ENCODE assay signal across 16 cellular contexts in the genomic region with DNA sequence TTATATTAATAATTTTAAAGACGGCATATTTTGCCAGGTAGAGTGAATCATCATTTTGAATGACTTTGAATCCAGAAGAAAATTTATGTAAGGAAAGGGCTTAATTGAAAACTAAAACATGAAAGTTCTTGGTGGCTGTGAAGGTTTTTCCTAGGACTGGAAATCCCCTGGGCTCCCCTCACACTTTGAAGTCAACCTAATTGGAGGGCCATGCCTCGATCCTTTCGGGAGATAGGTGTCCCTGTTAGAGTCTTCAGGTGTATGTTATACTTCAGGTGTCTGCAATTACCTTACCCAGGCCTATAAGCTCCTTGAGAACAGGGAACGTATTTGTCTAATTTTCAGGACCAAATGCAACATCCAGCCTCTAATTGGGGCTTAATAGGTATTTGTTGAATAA.
DNase-seq lines count a peak whose midpoint lies in the region; ATAC-seq and TF ChIP-seq lines count a peak whose summit lies in the region.
"Had no signal": no experiment of that assay in that cellular context is flagged by ENCODE, and none has a peak within 500 bp of the region (broad histone marks: within the 10 kb centered on the region; RNA-seq: fewer than 3 reads in every experiment).

No MANE protein-coding gene starts in this region.

- no peak overlapping the region for H3K4me3 Mint-ChIP-seq in activated CD4-positive, alpha-beta T cell treated with anti-CD3 and anti-CD28 coated beads for 36 hours
- H3K4me3 Mint-ChIP-seq in activated naive CD8-positive, alpha-beta T cell treated with anti-CD3 and anti-CD28 coated beads for 36 hours: no peak overlapping the region
- no peak overlapping the region for H3K4me3 Mint-ChIP-seq in natural killer cell

- 73 to 78% methylated on average over 4 of the region's 4 CpGs for WGBS in GM23248 (ENCODE audit: low coverage in 1 of 2, low lambda C conversion rate in 2 of 2, missing lambda C conversion rate in 2 of 2), 2 experiments

- no peak overlapping the region for H3K4me3 ChIP-seq in GM23248
- H3K4me3 ChIP-seq: K562, pancreas, tibial artery had no signal

- no peaks in the 10 kb centered on the region for H3K27me3 Mint-ChIP-seq in activated CD4-positive, alpha-beta T cell treated with anti-CD3 and anti-CD28 coated beads for 36 hours
- no peaks in the 10 kb centered on the region for H3K27me3 Mint-ChIP-seq in activated naive CD8-positive, alpha-beta T cell treated with anti-CD3 and anti-CD28 coated beads for 36 hours
- no peaks in the 10 kb centered on the region for H3K27me3 Mint-ChIP-seq in natural killer cell (ENCODE audit: low read depth in 2 of 2)

- H2AFZ ChIP-seq in GM23248: no peak overlapping the region

- peaks cover 2% of the 10 kb centered on the region for H3K9me3 Mint-ChIP-seq in activated CD4-positive, alpha-beta T cell treated with anti-CD3 and anti-CD28 coated beads for 36 hours (ENCODE audit: low read depth)
- peaks cover 12% of the 10 kb centered on the region for H3K9me3 Mint-ChIP-seq in activated naive CD8-positive, alpha-beta T cell treated with anti-CD3 and anti-CD28 coated beads for 36 hours
- H3K9me3 Mint-ChIP-seq in natural killer cell: no peaks in the 10 kb centered on the region

- in situ Hi-C loops in GM23248 (cut with MboI): no loop called here

- TF ChIP-seq CTCF in natural killer cell (IDR thresholded peaks at IDR 0.05): no peak

- H3K27ac Mint-ChIP-seq in activated CD4-positive, alpha-beta T cell treated with anti-CD3 and anti-CD28 coated beads for 36 hours: peak overlapping the region; percentile 9
- H3K27ac Mint-ChIP-seq in activated naive CD8-positive, alpha-beta T cell treated with anti-CD3 and anti-CD28 coated beads for 36 hours: peak overlapping the region; percentile 98
- peak overlapping the region; percentile 98 to 100 for H3K27ac Mint-ChIP-seq in natural killer cell

- DNase-seq in activated CD4-positive, alpha-beta T cell treated with anti-CD3 and anti-CD28 coated beads for 36 hours: no peak
- DNase-seq in activated CD4-positive, alpha-beta T cell treated with anti-CD3 and anti-CD28 coated beads for 4 hours: no peak
- DNase-seq in activated naive CD8-positive, alpha-beta T cell treated with anti-CD3 and anti-CD28 coated beads for 36 hours: no peak
- DNase-seq in natural killer cell (no peak), GM23248 (no peak), Ammon's horn (ENCODE audit: low spot score) (no peak)
- DNase-seq: 8988T, cerebellar nuclear complex, NCI-H1092, NCI-H526 treated with DMSO at 0.1 percent for 48 hours, pancreas, tibial artery had no signal

- no peaks in the 10 kb centered on the region for H3K36me3 ChIP-seq in KOPT-K1 (ENCODE audit: insufficient read depth, low read length)
- no peaks in the 10 kb centered on the region for H3K36me3 ChIP-seq in GM23248 (ENCODE audit: low read depth)
- H3K36me3 ChIP-seq: pancreas, tibial artery had no signal

- H4K20me1 ChIP-seq in GM23248 (ENCODE audit: insufficient read depth): no peaks in the 10 kb centered on the region

- H3K27ac ChIP-seq in KOPT-K1 (ENCODE audit: low read depth, low read length, poor library complexity, severe bottlenecking) (peak overlapping the region; percentile 99), GM23248 (no peak overlapping the region)
- H3K27ac ChIP-seq: pancreas, tibial artery had no signal

- POLR2A ChIA-PET in activated CD4-positive, alpha-beta T cell treated with anti-CD3 and anti-CD28 coated beads for 36 hours (lab: Charles Lee): no interaction called here

- peaks cover 28% of the 10 kb centered on the region for H3K4me1 ChIP-seq in GM23248 (ENCODE audit: insufficient read depth)
- H3K4me1 ChIP-seq: pancreas had no signal

- H3K9ac ChIP-seq in GM23248: no peak overlapping the region

- no peaks in the 10 kb centered on the region for H3K9me3 ChIP-seq in KOPT-K1 (ENCODE audit: insufficient read depth, low read length, poor library complexity, severe bottlenecking)
- no peaks in the 10 kb centered on the region for H3K9me3 ChIP-seq in GM23248 (ENCODE audit: low read depth)
- H3K9me3 ChIP-seq: pancreas, tibial artery had no signal

- peaks cover 11% of the 10 kb centered on the region for H3F3A ChIP-seq in GM23248 (ENCODE audit: insufficient read depth)

- CTCF ChIA-PET in activated CD4-positive, alpha-beta T cell treated with anti-CD3 and anti-CD28 coated beads for 36 hours (lab: Charles Lee): interaction anchor here (0.7 to 2.5 kb wide), 5 partner anchors 13 to 133 kb away, joined by 3 to 7 read pairs (median 4); no protein-coding TSS in a partner anchor

- H3K4me2 ChIP-seq in GM23248 (ENCODE audit: unreplicated experiment): no peak overlapping the region

- H3K36me3 Mint-ChIP-seq in activated CD4-positive, alpha-beta T cell treated with anti-CD3 and anti-CD28 coated beads for 36 hours (ENCODE audit: low read depth): peaks cover 3% of the 10 kb centered on the region
- peaks cover 18% of the 10 kb centered on the region for H3K36me3 Mint-ChIP-seq in activated naive CD8-positive, alpha-beta T cell treated with anti-CD3 and anti-CD28 coated beads for 36 hours
- H3K36me3 Mint-ChIP-seq in natural killer cell: no peaks in the 10 kb centered on the region

- intact Hi-C loops in activated CD4-positive, alpha-beta T cell treated with anti-CD3 and anti-CD28 coated beads for 36 hours (cut with DNase I, micrococcal nuclease): loop anchor here (1.0 to 10.0 kb wide), 9 partner anchors 38 to 289 kb away; no protein-coding TSS in a partner anchor
- intact Hi-C loops in natural killer cell (cut with micrococcal nuclease): loop anchor here (2.0 to 10.0 kb wide), 3 partner anchors 67 to 429 kb away; no protein-coding TSS in a partner anchor

- no peaks in the 10 kb centered on the region for H3K79me2 ChIP-seq in GM23248 (ENCODE audit: insufficient read depth)

- H3K9me2 ChIP-seq in GM23248 (ENCODE audit: insufficient read depth): no peaks in the 10 kb centered on the region

- no peak for ATAC-seq in activated CD4-positive, alpha-beta T cell treated with anti-CD3 and anti-CD28 coated beads for 36 hours
- ATAC-seq in natural killer cell (no peak), GM18520 (IDR thresholded peaks at IDR 0.05; ENCODE audit: unreplicated experiment) (no peak)
- ATAC-seq: K562, left lobe of liver, pancreas had no signal

- no peaks in the 10 kb centered on the region for H3K27me3 ChIP-seq in GM23248 (replicated peaks; ENCODE audit: insufficient read depth)
- H3K27me3 ChIP-seq: pancreas, tibial artery had no signal

- peaks cover 86% of the 10 kb centered on the region for H3K4me1 Mint-ChIP-seq in activated CD4-positive, alpha-beta T cell treated with anti-CD3 and anti-CD28 coated beads for 36 hours
- peaks cover 86% of the 10 kb centered on the region for H3K4me1 Mint-ChIP-seq in activated naive CD8-positive, alpha-beta T cell treated with anti-CD3 and anti-CD28 coated beads for 36 hours
- peaks cover 85 to 90% of the 10 kb centered on the region in 2 donors for H3K4me1 Mint-ChIP-seq in natural killer cell

Comparison
In these comparisons a context has a peak if more than half of its experiments do, and no peak if none do; other contexts are left out.
1. H3K27ac Mint-ChIP-seq: peak in every context shown above with its lines; median percentile 99 in natural killer cell; 98 in activated naive CD8-positive, alpha-beta T cell treated with anti-CD3 and anti-CD28 coated beads for 36 hours; 9 in activated CD4-positive, alpha-beta T cell treated with anti-CD3 and anti-CD28 coated beads for 36 hours.